ENCODE assay signal across 8 cellular contexts in the genomic region with DNA sequence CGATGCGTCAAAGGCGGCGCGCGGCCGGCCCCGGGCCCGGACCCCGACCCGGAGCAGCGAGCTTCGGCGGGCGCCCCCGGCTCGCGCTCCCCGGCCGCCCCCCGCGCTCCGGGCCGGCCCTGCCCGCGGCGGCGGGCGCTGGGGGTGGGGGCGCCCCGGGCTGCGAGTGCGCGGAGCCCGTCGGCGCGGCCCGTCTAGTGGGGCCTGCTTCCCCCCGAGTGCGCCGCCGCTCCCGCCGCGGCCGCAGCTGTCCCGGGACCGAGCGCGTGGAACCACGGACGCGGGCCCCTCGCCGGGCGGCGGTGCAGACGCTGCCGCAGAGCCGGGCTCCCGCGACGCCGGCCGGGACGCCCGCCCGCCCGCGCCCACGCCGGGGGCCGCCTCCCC. TPM values are rescaled to one million over a fixed set of nuclear protein-coding genes. Genes with fewer than 3 reads are reported as not detected.
A peak's percentile ranks its signal among the peaks of the same experiment; 100 is the strongest.
DNase-seq lines count a peak whose midpoint lies in the region; ATAC-seq and TF ChIP-seq lines count a peak whose summit lies in the region.

No MANE protein-coding gene starts in this region.

- H3K27ac Mint-ChIP-seq in endodermal cell, result no peak overlapping the region
- H3K27ac Mint-ChIP-seq in progenitor cell of endocrine pancreas, result no peak overlapping the region

- H3K27me3 Mint-ChIP-seq in endodermal cell (ENCODE audit: insufficient read depth), result peaks cover 70% of the 10 kb centered on the region
- peaks cover 56% of the 10 kb centered on the region for H3K27me3 Mint-ChIP-seq in progenitor cell of endocrine pancreas

- H3K9ac ChIP-seq in endodermal cell (ENCODE audit: extremely low read depth, low read length, poor library complexity, severe bottlenecking), result no peak overlapping the region

- no peak overlapping the region for H3K27ac ChIP-seq in endodermal cell (ENCODE audit: low read depth, low read length)

- 0% methylated on average over 3 to 74 of the region's 74 CpGs for WGBS in endodermal cell (ENCODE audit: insufficient coverage in 1 of 2, insufficient read length in 1 of 2), 2 experiments

- no peaks in the 10 kb centered on the region for H3K4me1 ChIP-seq in endodermal cell (ENCODE audit: control insufficient read depth, insufficient read depth, low read length)

- ATAC-seq in GM19372 (IDR thresholded peaks at IDR 0.05; ENCODE audit: low read depth, unreplicated experiment) (peak; percentile 31), HG03521 (IDR thresholded peaks at IDR 0.05; ENCODE audit: unreplicated experiment) (peak; percentile 10)

- no peaks in the 10 kb centered on the region for H3K36me3 Mint-ChIP-seq in endodermal cell (ENCODE audit: low read depth)
- H3K36me3 Mint-ChIP-seq in progenitor cell of endocrine pancreas (ENCODE audit: insufficient read depth), result peaks cover 6% of the 10 kb centered on the region

- H3K9me3 Mint-ChIP-seq in endodermal cell (no peaks in the 10 kb centered on the region), progenitor cell of endocrine pancreas (ENCODE audit: low read depth) (no peaks in the 10 kb centered on the region)

- H3K4me3 Mint-ChIP-seq in endodermal cell, result peak overlapping the region; percentile 56
- peak overlapping the region; percentile 68 for H3K4me3 Mint-ChIP-seq in progenitor cell of endocrine pancreas (ENCODE audit: low read depth)

- H3K27me3 ChIP-seq in endodermal cell (ENCODE audit: control insufficient read depth, insufficient read depth, low read length, poor library complexity, severe bottlenecking), result peaks cover 49% of the 10 kb centered on the region

- DNase-seq in endodermal cell, result no peak
- DNase-seq in progenitor cell of endocrine pancreas (ENCODE audit: low spot score, unreplicated experiment), result no peak
- DNase-seq in NCI-H2029 treated with DMSO at 0.1 percent for 48 hours (lab: John Stamatoyannopoulos, UW), result no peak
- no peak for DNase-seq in SKM-1 (lab: John Stamatoyannopoulos, UW; ENCODE audit: unreplicated experiment)
- DNase-seq in stimulated activated CD4-positive, alpha-beta T cell treated with anti-CD3 and anti-CD28 coated beads, Interleukin-12 subunit alpha, Interleukin-12 subunit beta, amount 100 ng/mL, for 4 hours, result no peak
- DNase-seq in inferior parietal cortex (ENCODE audit: extremely low spot score), result no peak

- H3K4me1 Mint-ChIP-seq in endodermal cell (peaks cover 2% of the 10 kb centered on the region), progenitor cell of endocrine pancreas (ENCODE audit: low read depth) (peaks cover 6% of the 10 kb centered on the region)

- H3K9me3 ChIP-seq in endodermal cell (ENCODE audit: control insufficient read depth, low read length), result no peaks in the 10 kb centered on the region

- H3K4me3 ChIP-seq in endodermal cell (ENCODE audit: low read length), result no peak overlapping the region

- TF ChIP-seq CTCF in endodermal cell (conservative IDR thresholded peaks at IDR 0.05) (no peak), progenitor cell of endocrine pancreas (IDR thresholded peaks at IDR 0.05; ENCODE audit: unreplicated experiment) (no peak)

- H3K36me3 ChIP-seq in endodermal cell (ENCODE audit: control insufficient read depth, insufficient read depth, low read length), result no peaks in the 10 kb centered on the region

RNA-seq across cellular contexts. Expression of gene ADCY9, which starts 0.3 kb away (rescaled TPM):
- total RNA-seq in endodermal cell, result 1 to 10 TPM; 1.2 to 3.3 TPM
- 4.6 TPM for polyA plus RNA-seq in endodermal cell (2013, experiment 1 of 2)
- 4.6 TPM for polyA plus RNA-seq in endodermal cell (2013, experiment 2 of 2)
- total RNA-seq in progenitor cell of endocrine pancreas, result 4.9 and 6.9 TPM in 2 replicates
